In genomic region chr1:105416246-105416645, GRCh38 we compare ENCODE assay signal across 26 cellular contexts.
"Had no signal": no experiment of that assay in that cellular context is flagged by ENCODE, and none has a peak within 500 bp of the region (broad histone marks: within the 10 kb centered on the region; RNA-seq: fewer than 3 reads in every experiment).

No MANE protein-coding gene starts in this region.

- ATAC-seq: activated CD4-positive, alpha-beta T cell treated with anti-CD3 and anti-CD28 coated beads for 36 hours; activated T-helper 17 cell treated with anti-CD3 and anti-CD28 coated beads, Interleukin-2, amount 50 U/mL, for 72 hours; Panc1; Right ventricle myocardium inferior; T-cell had no signal

- H3K4me1 Mint-ChIP-seq: activated CD4-positive, alpha-beta memory T cell treated with anti-CD3 and anti-CD28 coated beads, Interleukin-2, amount 10 ng/mL, durations not matched to agents 7 days and 5 days; activated CD4-positive, alpha-beta T cell treated with anti-CD3 and anti-CD28 coated beads for 36 hours; activated T-helper 17 cell treated with anti-CD3 and anti-CD28 coated beads, Interleukin-2, amount 50 U/mL, for 72 hours; T-cell had no signal

- H3K27ac Mint-ChIP-seq: activated CD4-positive, alpha-beta memory T cell treated with anti-CD3 and anti-CD28 coated beads, Interleukin-2, amount 10 ng/mL, durations not matched to agents 7 days and 5 days; activated CD4-positive, alpha-beta T cell treated with anti-CD3 and anti-CD28 coated beads for 36 hours; activated naive CD4-positive, alpha-beta T cell treated with anti-CD3 and anti-CD28 coated beads for 36 hours; activated naive CD8-positive, alpha-beta T cell; activated T-helper 17 cell treated with anti-CD3 and anti-CD28 coated beads, Interleukin-2, amount 50 U/mL, for 72 hours; T-cell had no signal

- DNase-seq: activated CD4-positive, alpha-beta memory T cell treated with anti-CD3 and anti-CD28 coated beads, Interleukin-2, amount 10 ng/mL, durations not matched to agents 7 days and 5 days; activated CD4-positive, alpha-beta T cell treated with anti-CD3 and anti-CD28 coated beads for 36 hours; activated CD4-positive, alpha-beta T cell treated with anti-CD3 and anti-CD28 coated beads, Interleukin-2, amount 50 U/mL, for 1 hour; activated CD4-positive, CD25-positive, alpha-beta regulatory T cell; activated gamma-delta T cell; activated naive CD4-positive, alpha-beta T cell treated with anti-CD3 and anti-CD28 coated beads for 36 hours; activated T-cell treated with anti-CD3 and anti-CD28 coated beads for 4 hours; activated T-cell treated with anti-CD3 and anti-CD28 coated beads, Interleukin-2, amount 50 U/mL, for 48 hours; brain microvascular endothelial cell; NCI-H1092 treated with DMSO at 0.1 percent for 48 hours; NCI-H1417 treated with DMSO at 0.1 percent for 48 hours; NCI-H1694 treated with DMSO at 0.1 percent for 48 hours; NCI-H2029 treated with DMSO at 0.1 percent for 48 hours; NCI-H2171; NCI-H226; NCI-H526 treated with DMSO at 0.1 percent for 48 hours; NCI-H82; OCI-M1; RPMI8226; T-cell; T-helper 2 cell; T1000 had no signal

- H3K36me3 Mint-ChIP-seq: activated naive CD8-positive, alpha-beta T cell; T-cell had no signal

- H3K27me3 Mint-ChIP-seq: activated CD4-positive, alpha-beta memory T cell treated with anti-CD3 and anti-CD28 coated beads, Interleukin-2, amount 10 ng/mL, durations not matched to agents 7 days and 5 days; activated CD4-positive, alpha-beta T cell treated with anti-CD3 and anti-CD28 coated beads for 36 hours; activated naive CD8-positive, alpha-beta T cell; activated T-helper 17 cell treated with anti-CD3 and anti-CD28 coated beads, Interleukin-2, amount 50 U/mL, for 72 hours; T-cell had no signal

- H3K4me3 Mint-ChIP-seq: activated CD4-positive, alpha-beta memory T cell treated with anti-CD3 and anti-CD28 coated beads, Interleukin-2, amount 10 ng/mL, durations not matched to agents 7 days and 5 days; activated CD4-positive, alpha-beta T cell treated with anti-CD3 and anti-CD28 coated beads for 36 hours; activated naive CD4-positive, alpha-beta T cell treated with anti-CD3 and anti-CD28 coated beads for 36 hours; activated naive CD8-positive, alpha-beta T cell; activated T-helper 17 cell treated with anti-CD3 and anti-CD28 coated beads, Interleukin-2, amount 50 U/mL, for 72 hours; T-cell had no signal
